Comparison of ENCODE assay signal across 21 cellular contexts in genomic region chr1:206721454-206721853, GRCh38. TPM values are rescaled to one million over a fixed set of nuclear protein-coding genes. Genes with fewer than 3 reads are reported as not detected.
"Had no signal": no experiment of that assay in that cellular context is flagged by ENCODE, and none has a peak within 500 bp of the region (broad histone marks: within the 10 kb centered on the region; RNA-seq: fewer than 3 reads in every experiment).

No MANE protein-coding gene starts in this region.

- H3K4me3 Mint-ChIP-seq: activated CD4-positive, alpha-beta T cell treated with anti-CD3 and anti-CD28 coated beads, Interleukin-2, amount 10 ng/mL, durations not matched to agents 7 days and 5 days; activated naive CD8-positive, alpha-beta T cell; nephron; stimulated activated naive CD8-positive, alpha-beta T cell treated with anti-CD3 and anti-CD28 coated beads, Interleukin-15, amount 100 ng/mL, for 72 hours had no signal

- H3K27me3 Mint-ChIP-seq: activated CD4-positive, alpha-beta T cell treated with anti-CD3 and anti-CD28 coated beads, Interleukin-2, amount 10 ng/mL, durations not matched to agents 7 days and 5 days; activated naive CD8-positive, alpha-beta T cell; stimulated activated naive CD8-positive, alpha-beta T cell treated with anti-CD3 and anti-CD28 coated beads, Interleukin-15, amount 100 ng/mL, for 72 hours had no signal

- H3K9me3 Mint-ChIP-seq: activated CD4-positive, alpha-beta T cell treated with anti-CD3 and anti-CD28 coated beads, Interleukin-2, amount 10 ng/mL, durations not matched to agents 7 days and 5 days; nephron; stimulated activated naive CD8-positive, alpha-beta T cell treated with anti-CD3 and anti-CD28 coated beads, Interleukin-15, amount 100 ng/mL, for 72 hours had no signal

- H3K4me1 ChIP-seq: prostate gland had no signal

- H3K36me3 ChIP-seq: prostate gland had no signal

- H3K36me3 Mint-ChIP-seq: activated naive CD8-positive, alpha-beta T cell had no signal

- H3K27me3 ChIP-seq: testis had no signal

- H3K27ac Mint-ChIP-seq: activated CD4-positive, alpha-beta T cell treated with anti-CD3 and anti-CD28 coated beads, Interleukin-2, amount 10 ng/mL, durations not matched to agents 7 days and 5 days; activated naive CD8-positive, alpha-beta T cell; nephron; stimulated activated naive CD8-positive, alpha-beta T cell treated with anti-CD3 and anti-CD28 coated beads, Interleukin-15, amount 100 ng/mL, for 72 hours had no signal

- DNase-seq: activated CD4-positive, alpha-beta T cell treated with anti-CD3 and anti-CD28 coated beads, Interleukin-2, amount 10 ng/mL, durations not matched to agents 7 days and 5 days; activated CD8-positive, alpha-beta memory T cell treated with anti-CD3 and anti-CD28 coated beads for 24 hours; activated gamma-delta T cell; anterior cingulate cortex; hypothalamus; kidney glomerular epithelial cell; occipital lobe; stimulated activated CD4-positive, alpha-beta T cell treated with anti-CD3 and anti-CD28 coated beads, Interleukin-4, amount 100 ng/mL, for 1 hour; stimulated activated CD8-positive, alpha-beta memory T cell treated with anti-CD3 and anti-CD28 coated beads, Interleukin-4, amount 100 ng/mL, for 48 hours; stimulated activated naive CD8-positive, alpha-beta T cell treated with anti-CD3 and anti-CD28 coated beads, Interleukin-15, amount 100 ng/mL, for 72 hours; testis had no signal

- H3K9me3 ChIP-seq: prostate gland, testis had no signal

- ATAC-seq: stimulated activated naive CD8-positive, alpha-beta T cell treated with anti-CD3 and anti-CD28 coated beads, Interleukin-15, amount 100 ng/mL, for 72 hours had no signal

- H3K4me3 ChIP-seq: lung, prostate gland, testis had no signal

- H3K27ac ChIP-seq: prostate gland, testis had no signal

RNA-seq across cellular contexts. Expression of gene IL19, which starts 49.1 kb away (rescaled TPM):
- total RNA-seq: activated CD4-positive, alpha-beta T cell treated with anti-CD3 and anti-CD28 coated beads, Interleukin-2, amount 10 ng/mL, durations not matched to agents 7 days and 5 days; cerebellum; dermis microvascular lymphatic vessel endothelial cell; glomerular endothelial cell; mucosa of gallbladder; occipital lobe; prostate gland; T-helper 1 cell treated with Interleukin-12 subunit alpha and Interleukin-12 subunit beta and Interleukin-4 antibody, amounts not matched to agents 30 ng/mL and 1 ng/mL, for 36 hours; testis; urinary bladder had no signal
- polyA plus RNA-seq: urinary bladder had no signal

RNA-seq across cellular contexts. Expression of gene IL10, which starts 50.8 kb away (rescaled TPM):
- total RNA-seq: dermis microvascular lymphatic vessel endothelial cell, glomerular endothelial cell, occipital lobe, prostate gland had no signal
